ENCODE assay signal across 1 cellular context in the genomic region with DNA sequence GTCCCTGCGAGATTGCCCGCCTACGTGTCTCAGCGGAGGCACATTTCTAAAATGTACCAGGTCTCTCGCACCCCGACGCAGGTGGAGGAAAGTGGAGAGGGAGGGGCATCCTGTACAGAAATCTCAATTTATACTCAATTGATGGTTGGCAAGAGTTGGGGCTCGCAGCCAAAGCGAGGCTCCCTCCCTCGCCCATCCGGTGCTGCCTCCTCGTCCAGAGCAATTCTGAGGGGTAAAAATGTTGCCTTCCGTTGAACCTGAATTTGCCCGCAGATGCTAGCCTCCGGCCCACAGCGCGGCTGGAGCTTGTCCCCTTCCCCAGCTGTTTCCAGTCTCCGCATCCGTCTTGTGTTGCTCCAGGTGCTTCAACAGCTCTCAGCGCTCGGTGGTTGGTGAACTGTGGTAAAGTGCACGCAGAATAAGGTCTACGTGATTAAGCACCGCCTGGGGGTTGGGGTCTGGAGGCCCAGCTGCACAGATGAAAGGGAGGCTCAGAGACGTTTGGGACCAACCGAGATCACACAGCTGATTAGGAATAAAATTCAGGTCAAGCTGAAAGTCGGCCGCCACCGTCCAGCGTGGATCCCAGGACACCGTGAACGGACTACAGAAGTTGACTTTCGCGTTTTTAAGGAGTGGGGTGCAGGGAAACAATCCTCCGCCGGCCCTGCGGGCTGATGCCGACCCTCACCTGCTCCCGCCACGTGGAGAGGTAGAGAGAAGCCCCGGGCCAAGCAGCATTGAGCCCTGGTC.
TF ChIP-seq lines count a peak whose summit lies in the region.

No MANE protein-coding gene starts in this region.

TF ChIP-seq in GM12878, 131 proteins besides CTCF, POLR2A, EP300 and RAD21 (continued from another document):
- TF ChIP-seq, protein P1, sequence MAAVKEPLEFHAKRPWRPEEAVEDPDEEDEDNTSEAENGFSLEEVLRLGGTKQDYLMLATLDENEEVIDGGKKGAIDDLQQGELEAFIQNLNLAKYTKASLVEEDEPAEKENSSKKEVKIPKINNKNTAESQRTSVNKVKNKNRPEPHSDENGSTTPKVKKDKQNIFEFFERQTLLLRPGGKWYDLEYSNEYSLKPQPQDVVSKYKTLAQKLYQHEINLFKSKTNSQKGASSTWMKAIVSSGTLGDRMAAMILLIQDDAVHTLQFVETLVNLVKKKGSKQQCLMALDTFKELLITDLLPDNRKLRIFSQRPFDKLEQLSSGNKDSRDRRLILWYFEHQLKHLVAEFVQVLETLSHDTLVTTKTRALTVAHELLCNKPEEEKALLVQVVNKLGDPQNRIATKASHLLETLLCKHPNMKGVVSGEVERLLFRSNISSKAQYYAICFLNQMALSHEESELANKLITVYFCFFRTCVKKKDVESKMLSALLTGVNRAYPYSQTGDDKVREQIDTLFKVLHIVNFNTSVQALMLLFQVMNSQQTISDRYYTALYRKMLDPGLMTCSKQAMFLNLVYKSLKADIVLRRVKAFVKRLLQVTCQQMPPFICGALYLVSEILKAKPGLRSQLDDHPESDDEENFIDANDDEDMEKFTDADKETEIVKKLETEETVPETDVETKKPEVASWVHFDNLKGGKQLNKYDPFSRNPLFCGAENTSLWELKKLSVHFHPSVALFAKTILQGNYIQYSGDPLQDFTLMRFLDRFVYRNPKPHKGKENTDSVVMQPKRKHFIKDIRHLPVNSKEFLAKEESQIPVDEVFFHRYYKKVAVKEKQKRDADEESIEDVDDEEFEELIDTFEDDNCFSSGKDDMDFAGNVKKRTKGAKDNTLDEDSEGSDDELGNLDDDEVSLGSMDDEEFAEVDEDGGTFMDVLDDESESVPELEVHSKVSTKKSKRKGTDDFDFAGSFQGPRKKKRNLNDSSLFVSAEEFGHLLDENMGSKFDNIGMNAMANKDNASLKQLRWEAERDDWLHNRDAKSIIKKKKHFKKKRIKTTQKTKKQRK (IDR thresholded peaks at IDR 0.05; ENCODE audit: low read depth, low read length), result no peak
- TF ChIP-seq MYC (IDR thresholded peaks at IDR 0.05; ENCODE audit: insufficient read depth, insufficient read length, insufficient replicate concordance, low read length, severe bottlenecking), result peak; percentile 16
- peak; percentile 77 for TF ChIP-seq SMARCA5 (IDR thresholded peaks at IDR 0.05)
